In the genomic region with DNA sequence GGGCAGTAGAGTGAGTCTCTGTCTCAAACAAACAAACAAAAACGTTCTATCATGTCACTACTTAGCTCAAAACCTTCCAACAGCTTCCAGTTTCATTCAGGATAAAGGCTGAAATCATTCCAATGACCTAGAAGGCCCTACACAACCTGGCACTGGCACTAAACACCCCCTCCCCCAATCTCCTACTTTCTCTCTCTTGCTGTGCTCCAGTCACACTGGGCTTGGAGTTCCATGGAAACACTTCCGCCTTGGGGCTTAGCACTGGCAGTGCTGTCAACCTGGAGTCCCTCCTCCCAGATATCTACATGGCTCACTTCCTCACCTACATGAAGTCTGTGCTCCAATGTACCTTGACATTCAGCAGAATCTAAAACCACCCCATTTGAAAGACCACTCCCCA, we compare ENCODE assay signal across 20 cellular contexts.
"Had no signal": no experiment of that assay in that cellular context is flagged by ENCODE, and none has a peak within 500 bp of the region (broad histone marks: within the 10 kb centered on the region; RNA-seq: fewer than 3 reads in every experiment).

No MANE protein-coding gene starts in this region.

- H3K4me3 Mint-ChIP-seq: activated naive CD4-positive, alpha-beta T cell treated with anti-CD3 and anti-CD28 coated beads, Interleukin-2, amount 50 U/mL, for 24 hours; immature natural killer cell; natural killer cell; stimulated activated naive B cell treated with anti-CD40 and anti-IgM and Interleukin-4, amounts not matched to agents 10 μg/mL and 1 μg/mL and 100 μg/mL, for 72 hours; T-helper 1 cell treated with Interleukin-12 subunit alpha and Interleukin-12 subunit beta and Interleukin-4 antibody, amounts not matched to agents 30 μg/mL and 1 μg/mL, for 36 hours had no signal

- H3K27me3 ChIP-seq: esophagus muscularis mucosa, gastroesophageal sphincter, heart left ventricle had no signal

- H3K27ac Mint-ChIP-seq: activated naive CD4-positive, alpha-beta T cell treated with anti-CD3 and anti-CD28 coated beads, Interleukin-2, amount 50 U/mL, for 24 hours; immature natural killer cell; natural killer cell; stimulated activated naive B cell treated with anti-CD40 and anti-IgM and Interleukin-4, amounts not matched to agents 10 μg/mL and 1 μg/mL and 100 μg/mL, for 72 hours; T-helper 1 cell treated with Interleukin-12 subunit alpha and Interleukin-12 subunit beta and Interleukin-4 antibody, amounts not matched to agents 30 μg/mL and 1 μg/mL, for 36 hours had no signal

- H3K27ac ChIP-seq: esophagus muscularis mucosa, gastroesophageal sphincter, heart left ventricle, thoracic aorta, VCaP had no signal

- H3K9me3 ChIP-seq: esophagus muscularis mucosa, gastroesophageal sphincter, heart left ventricle, thoracic aorta had no signal

- H3K4me1 ChIP-seq: esophagus muscularis mucosa, gastroesophageal sphincter, heart left ventricle had no signal

- ATAC-seq: gastroesophageal sphincter; heart left ventricle; left ventricle myocardium superior; natural killer cell; stimulated activated naive B cell treated with anti-CD40 and anti-IgM and Interleukin-4, amounts not matched to agents 10 μg/mL and 1 μg/mL and 100 μg/mL, for 72 hours had no signal

- H3K4me1 Mint-ChIP-seq: activated naive CD4-positive, alpha-beta T cell treated with anti-CD3 and anti-CD28 coated beads, Interleukin-2, amount 50 U/mL, for 24 hours; immature natural killer cell; natural killer cell; stimulated activated naive B cell treated with anti-CD40 and anti-IgM and Interleukin-4, amounts not matched to agents 10 μg/mL and 1 μg/mL and 100 μg/mL, for 72 hours had no signal

- H3K36me3 Mint-ChIP-seq: activated naive CD4-positive, alpha-beta T cell treated with anti-CD3 and anti-CD28 coated beads, Interleukin-2, amount 50 U/mL, for 24 hours; immature natural killer cell; natural killer cell had no signal

- H3K27me3 Mint-ChIP-seq: activated naive CD4-positive, alpha-beta T cell treated with anti-CD3 and anti-CD28 coated beads, Interleukin-2, amount 50 U/mL, for 24 hours; stimulated activated naive B cell treated with anti-CD40 and anti-IgM and Interleukin-4, amounts not matched to agents 10 μg/mL and 1 μg/mL and 100 μg/mL, for 72 hours had no signal

- FAIRE-seq: astrocyte, bronchial epithelial cell, endothelial cell of umbilical vein had no signal

- H3K4me3 ChIP-seq: esophagus muscularis mucosa, gastroesophageal sphincter, heart left ventricle, thoracic aorta had no signal

- DNase-seq: activated CD4-positive, alpha-beta T cell treated with anti-CD3 and anti-CD28 coated beads for 1 hour; activated CD8-positive, alpha-beta memory T cell treated with anti-CD3 and anti-CD28 coated beads for 24 hours; activated CD8-positive, alpha-beta memory T cell treated with anti-CD3 and anti-CD28 coated beads, Interleukin-2, amount 50 U/mL, for 48 hours; activated gamma-delta T cell; effector CD4-positive, alpha-beta T cell; heart left ventricle; immature natural killer cell; left ventricle myocardium superior; mesenchymal stem cell; natural killer cell; stimulated activated naive B cell treated with anti-CD40 and anti-IgM and Interleukin-4, amounts not matched to agents 10 μg/mL and 1 μg/mL and 100 μg/mL, for 72 hours had no signal
